Comparison of ENCODE assay signal across 1 cellular context in genomic region chr2:68487773-68488355, GRCh38.
TF ChIP-seq lines count a peak whose summit lies in the region.

No MANE protein-coding gene starts in this region.

TF ChIP-seq in WTC11, 78 proteins besides CTCF, POLR2A, EP300 and RAD21 (continued from another document):
- TF ChIP-seq ZNF532 (CRISPR knock-in tag; IDR thresholded peaks at IDR 0.05; ENCODE audit: borderline replicate concordance) (no peak), ATF1 (CRISPR knock-in tag; IDR thresholded peaks at IDR 0.05) (no peak)
- TF ChIP-seq, protein P1, sequence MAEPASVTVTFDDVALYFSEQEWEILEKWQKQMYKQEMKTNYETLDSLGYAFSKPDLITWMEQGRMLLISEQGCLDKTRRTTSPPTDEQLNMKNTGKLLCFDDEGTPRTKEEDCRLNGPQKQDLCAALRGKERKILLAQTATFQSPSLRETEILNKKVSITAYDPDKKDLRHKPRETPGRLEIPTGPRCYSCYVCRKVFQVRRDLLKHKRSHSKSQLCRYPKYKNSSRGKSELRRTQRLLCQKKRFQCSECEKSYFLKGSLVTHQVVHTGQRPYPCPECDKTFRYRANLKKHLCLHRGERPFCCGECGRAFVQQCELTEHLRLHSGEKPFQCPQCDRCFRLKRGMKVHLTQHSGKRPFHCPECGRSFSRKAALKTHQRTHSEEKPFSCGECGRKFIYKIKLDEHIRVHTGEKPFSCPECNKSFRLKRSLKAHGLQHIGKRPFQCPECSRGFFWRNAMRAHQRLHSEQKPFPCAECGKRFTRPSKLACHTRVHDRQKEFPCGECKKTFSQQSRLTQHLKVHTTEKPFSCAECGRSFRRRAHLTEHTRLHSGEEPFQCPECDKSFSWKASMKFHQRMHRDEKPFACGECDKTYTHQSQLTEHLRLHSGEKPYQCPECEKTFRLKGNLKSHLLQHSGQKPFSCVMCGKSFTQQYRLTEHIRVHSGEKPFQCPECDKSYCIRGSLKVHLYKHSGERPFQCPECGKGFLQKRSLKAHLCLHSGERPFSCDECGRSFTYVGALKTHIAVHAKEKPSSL (CRISPR knock-in tag; conservative IDR thresholded peaks at IDR 0.05) = no peak
